In the genomic region with DNA sequence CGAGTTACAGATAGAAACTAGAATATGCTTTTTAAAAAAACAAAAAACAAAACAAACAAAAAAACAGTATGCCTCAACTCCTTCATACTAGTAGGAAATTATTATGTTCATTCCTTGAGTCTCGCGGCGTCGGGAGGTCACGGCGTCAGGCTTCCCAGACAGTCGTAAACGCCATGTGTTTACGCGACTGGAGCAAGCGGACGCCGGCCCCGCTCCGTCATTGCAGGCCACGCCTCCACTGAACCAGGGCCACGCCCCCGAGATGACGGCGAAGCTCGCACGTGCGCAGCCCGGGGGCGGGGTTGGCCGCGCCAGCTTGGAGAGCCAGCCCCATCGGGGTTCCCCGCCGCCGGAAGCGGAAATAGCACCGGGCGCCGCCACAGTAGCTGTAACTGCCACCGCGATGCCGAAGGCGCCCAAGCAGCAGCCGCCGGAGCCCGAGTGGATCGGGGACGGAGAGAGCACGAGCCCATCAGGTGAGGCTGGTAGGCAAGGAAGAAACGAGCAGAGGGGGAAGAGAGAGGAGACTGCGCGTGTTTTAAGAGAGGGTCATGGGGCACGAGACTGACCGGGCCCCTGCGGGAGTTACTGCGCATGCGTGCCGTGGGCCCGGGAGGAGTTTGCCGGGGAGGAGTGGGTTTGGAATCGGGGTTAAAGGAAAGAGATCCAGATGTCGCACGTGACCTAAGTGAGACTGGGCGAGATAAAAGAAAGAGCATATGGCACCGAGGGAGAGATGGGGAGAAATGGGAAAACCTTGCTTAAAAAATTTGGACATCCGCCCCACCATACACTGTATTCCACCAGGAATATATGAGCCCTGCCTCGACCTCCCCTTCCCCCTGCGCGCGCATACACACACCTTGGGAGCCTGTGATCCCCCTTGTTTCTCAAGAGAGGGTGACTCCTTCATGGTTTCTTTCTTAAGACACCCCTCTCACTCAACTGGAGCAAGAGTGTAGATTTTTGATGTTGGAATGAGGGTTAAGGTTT, we compare ENCODE assay signal across 8 cellular contexts. TPM values are rescaled to one million over a fixed set of nuclear protein-coding genes. Genes with fewer than 3 reads are reported as not detected.
A peak's percentile ranks its signal among the peaks of the same experiment; 100 is the strongest.
DNase-seq lines count a peak whose midpoint lies in the region; ATAC-seq lines count a peak whose summit lies in the region.

A gene (plus strand): TSS at position 358 of the 993 bp plus-strand sequence. CDS start 46 bp downstream, at position 404.

- DNase-seq in C1 segment of cervical spinal cord (lab: John Stamatoyannopoulos, UW) = peak; percentile 78 to 99 (median 95)
- DNase-seq in NCI-H748 treated with DMSO at 0.1 percent for 48 hours (lab: John Stamatoyannopoulos, UW) = peak; percentile 94
- DNase-seq in activated CD4-positive, alpha-beta T cell treated with anti-CD3 and anti-CD28 coated beads, Interleukin-2, amount 50 U/mL, for 24 hours (ENCODE audit: low read depth in 1 of 2, low spot score in 1 of 2) = peak; percentile 99
- DNase-seq in dedifferentiated amniotic fluid mesenchymal stem cell (ENCODE audit: extremely low spot score) = peak; percentile 95
- peak; percentile 99 for DNase-seq in left lobe of liver (ENCODE audit: low spot score)
- DNase-seq in stimulated activated CD4-positive, alpha-beta T cell treated with anti-CD3 and anti-CD28 coated beads, Interleukin-2, amount 100 ng/mL, for 4 hours (ENCODE audit: low read depth) = peak; percentile 99

- ATAC-seq in GM19372 (IDR thresholded peaks at IDR 0.05; ENCODE audit: low read depth, unreplicated experiment) = peak; percentile 94
- ATAC-seq in HG03558 (IDR thresholded peaks at IDR 0.05; ENCODE audit: extremely low read depth, unreplicated experiment) = peak; percentile 85
- ATAC-seq in left lobe of liver = peak; percentile 98

RNA-seq across cellular contexts. Expression of the gene that starts here (rescaled TPM):
- 24.4 TPM for total RNA-seq in left lobe of liver

Comparison
In these comparisons a context has a peak if more than half of its experiments do, and no peak if none do; other contexts are left out.
1. Peak in every context shown above with its lines: DNase-seq and ATAC-seq.